In genomic region chr9:135148386-135148785, GRCh38 we compare ENCODE assay signal across 24 cellular contexts.
DNase-seq lines count a peak whose midpoint lies in the region; ATAC-seq, FAIRE-seq and TF ChIP-seq lines count a peak whose summit lies in the region.
"Had no signal": no experiment of that assay in that cellular context is flagged by ENCODE, and none has a peak within 500 bp of the region (broad histone marks: within the 10 kb centered on the region; RNA-seq: fewer than 3 reads in every experiment).

No MANE protein-coding gene starts in this region.

- no peak overlapping the region for H2BK120ac ChIP-seq in neuronal stem cell (ENCODE audit: low read depth, low read length)

- peak overlapping the region; percentile 41 for H3K27ac Mint-ChIP-seq in chondrocyte (ENCODE audit: unreplicated experiment)
- H3K27ac Mint-ChIP-seq in CD8-positive, alpha-beta memory T cell = no peak overlapping the region
- H3K27ac Mint-ChIP-seq: B cell; CD8-positive, alpha-beta T cell; GM23338 had no signal

- H3K4me3 ChIP-seq in A673 (ENCODE audit: low read depth, low read length, poor library complexity, severe bottlenecking) = no peak overlapping the region
- H3K4me3 ChIP-seq in neuronal stem cell (ENCODE audit: low read length in 2 of 2) = no peak overlapping the region
- H3K4me3 ChIP-seq in upper lobe of left lung = no peak overlapping the region
- no peak overlapping the region for H3K4me3 ChIP-seq in CD8-positive, alpha-beta memory T cell (ENCODE audit: low read length)
- H3K4me3 ChIP-seq: BLaER1 treated with 17β-estradiol and CSF1 and Interleukin-3, amounts not matched to agents 10 nM and 100 nM; GM23338 had no signal

- POLR2A ChIA-PET in A673 (lab: Charles Lee; ENCODE audit: low non-redundant PET) = no interaction called here
- POLR2A ChIA-PET in CD8-positive, alpha-beta memory T cell (lab: Charles Lee) = no interaction called here

- peaks cover 41% of the 10 kb centered on the region for H3K27me3 Mint-ChIP-seq in chondrocyte (ENCODE audit: low read depth)
- peaks cover 17 to 22% of the 10 kb centered on the region in 2 donors for H3K27me3 Mint-ChIP-seq in CD8-positive, alpha-beta memory T cell

- no peak overlapping the region for H2AK5ac ChIP-seq in neuronal stem cell (ENCODE audit: low read depth, low read length)

- H3K36me3 Mint-ChIP-seq in chondrocyte (ENCODE audit: low read depth) = peaks cover 2% of the 10 kb centered on the region
- no peaks in the 10 kb centered on the region for H3K36me3 Mint-ChIP-seq in CD8-positive, alpha-beta memory T cell
- H3K36me3 Mint-ChIP-seq: CD8-positive, alpha-beta T cell had no signal

- H4K91ac ChIP-seq in neuronal stem cell (ENCODE audit: low read depth, low read length, poor library complexity) = peak overlapping the region; percentile 16

- peak overlapping the region; percentile 83 for H2BK15ac ChIP-seq in neuronal stem cell (ENCODE audit: low read length)

- peaks cover 9% of the 10 kb centered on the region for H3K9me3 Mint-ChIP-seq in chondrocyte (ENCODE audit: low read depth)
- H3K9me3 Mint-ChIP-seq in CD8-positive, alpha-beta memory T cell = peaks cover 0 to 11% (median 4%) of the 10 kb centered on the region in 5 donors

- H3K36me3 ChIP-seq in A673 (ENCODE audit: insufficient read depth, low read length, poor library complexity, severe bottlenecking) = no peaks in the 10 kb centered on the region
- no peaks in the 10 kb centered on the region for H3K36me3 ChIP-seq in neuronal stem cell (replicated peaks in 1 of 2; ENCODE audit: control insufficient read depth in 2 of 2, insufficient read depth in 2 of 2, low read length in 2 of 2)
- H3K36me3 ChIP-seq in upper lobe of left lung = no peaks in the 10 kb centered on the region
- H3K36me3 ChIP-seq in CD8-positive, alpha-beta memory T cell (ENCODE audit: insufficient read depth, low read length) = no peaks in the 10 kb centered on the region
- H3K36me3 ChIP-seq: BLaER1 treated with 17β-estradiol and CSF1 and Interleukin-3, amounts not matched to agents 10 nM and 100 nM had no signal

- peak overlapping the region; percentile 41 for H2BK5ac ChIP-seq in neuronal stem cell (ENCODE audit: low read length)

- H2AFZ ChIP-seq in neuronal stem cell (ENCODE audit: low read length) = no peak overlapping the region
- H2AFZ ChIP-seq: GM23338 had no signal

- DNase-seq in A673 (ENCODE audit: low spot score) (no peak), chondrocyte (ENCODE audit: low spot score) (no peak), neuronal stem cell (ENCODE audit: low spot score) (no peak), urothelium cell line (ENCODE audit: low spot score) (no peak), upper lobe of left lung (no peak), frontal cortex (ENCODE audit: low spot score in 2 of 2) (no peak)
- DNase-seq in CD8-positive, alpha-beta memory T cell = no peak
- DNase-seq: 8988T; CD8-positive, alpha-beta T cell; COR-L47; DMS 273 treated with DMSO at 0.1 percent for 48 hours; DMS53; DND-41; EL; H7; IMR-90 had no signal

- TF ChIP-seq POLR2A in upper lobe of left lung (IDR thresholded peaks at IDR 0.05) = no peak

- no TSS peak for BruUV-seq in A673 (replicated peaks; lab: Mats Ljungman, UMichigan)

- H3K9me3 ChIP-seq in A673 (ENCODE audit: low read depth, low read length, poor library complexity, severe bottlenecking) = no peaks in the 10 kb centered on the region
- H3K9me3 ChIP-seq in neuronal stem cell (replicated peaks in 1 of 2; ENCODE audit: control insufficient read depth in 2 of 2, insufficient read depth in 1 of 2, low read depth in 1 of 2, low read length in 2 of 2) = peaks cover 0 to 6% of the 10 kb centered on the region in 2 donors
- no peaks in the 10 kb centered on the region for H3K9me3 ChIP-seq in upper lobe of left lung
- H3K9me3 ChIP-seq in CD8-positive, alpha-beta memory T cell (ENCODE audit: low read length) = no peaks in the 10 kb centered on the region

- H3K14ac ChIP-seq in neuronal stem cell (ENCODE audit: low read length) = no peak overlapping the region

- H3K9ac ChIP-seq in neuronal stem cell (ENCODE audit: low read depth, low read length, poor library complexity) = peak overlapping the region; percentile 3
- H3K9ac ChIP-seq: BLaER1 treated with 17β-estradiol and CSF1 and Interleukin-3, amounts not matched to agents 10 nM and 100 nM had no signal

- WGBS in neuronal stem cell (ENCODE audit: extremely low coverage in 2 of 2, insufficient read length in 2 of 2, insufficient replicate concordance in 1 of 2), 2 donors = no CpG with 5 or more reads among the region's 7 CpGs
- 64 to 89% methylated on average over 6 of the region's 7 CpGs for WGBS in upper lobe of left lung, 2 donors

- no peaks in the 10 kb centered on the region for H3K79me1 ChIP-seq in neuronal stem cell (ENCODE audit: low read depth, low read length)

- H3K23ac ChIP-seq in neuronal stem cell (ENCODE audit: low read depth, low read length, poor library complexity) = peak overlapping the region; percentile 26

- no peak overlapping the region for H3K4me3 Mint-ChIP-seq in chondrocyte (ENCODE audit: unreplicated experiment)
- H3K4me3 Mint-ChIP-seq in CD8-positive, alpha-beta memory T cell = no peak overlapping the region
- H3K4me3 Mint-ChIP-seq: B cell; CD8-positive, alpha-beta T cell; GM23338 had no signal

- H3K4me1 Mint-ChIP-seq in chondrocyte (ENCODE audit: low read depth) = no peaks in the 10 kb centered on the region
- no peaks in the 10 kb centered on the region for H3K4me1 Mint-ChIP-seq in CD8-positive, alpha-beta memory T cell
- H3K4me1 Mint-ChIP-seq: B cell had no signal

- H3K27me3 ChIP-seq in A673 (replicated peaks; ENCODE audit: insufficient read depth, low read depth, low read length, poor library complexity) = no peaks in the 10 kb centered on the region
- peaks cover 0 to 20% (median 0%) of the 10 kb centered on the region in 3 experiments for H3K27me3 ChIP-seq in neuronal stem cell (ENCODE audit: control insufficient read depth in 3 of 3, insufficient read depth in 3 of 3, low read depth in 1 of 3, low read length in 3 of 3)
- H3K27me3 ChIP-seq in upper lobe of left lung = no peaks in the 10 kb centered on the region
- H3K27me3 ChIP-seq in CD8-positive, alpha-beta memory T cell (ENCODE audit: insufficient read depth, low read length, poor library complexity, severe bottlenecking) = no peaks in the 10 kb centered on the region

- H2BK12ac ChIP-seq in neuronal stem cell (ENCODE audit: low read length) = no peak overlapping the region

- H4K8ac ChIP-seq in neuronal stem cell (ENCODE audit: low read depth, low read length) = no peak overlapping the region

- peak overlapping the region; percentile 21 for H3K27ac ChIP-seq in A673 (ENCODE audit: low read depth, low read length, poor library complexity, severe bottlenecking)
- peak overlapping the region; percentile 5 for H3K27ac ChIP-seq in angular gyrus (ENCODE audit: low read depth, low read length)
- no peak overlapping the region for H3K27ac ChIP-seq in neuronal stem cell (replicated peaks; ENCODE audit: low read length)
- no peak overlapping the region for H3K27ac ChIP-seq in upper lobe of left lung
- no peak overlapping the region for H3K27ac ChIP-seq in CD8-positive, alpha-beta memory T cell (ENCODE audit: low read depth, low read length)
- H3K27ac ChIP-seq: BLaER1 treated with 17β-estradiol and CSF1 and Interleukin-3, amounts not matched to agents 10 nM and 100 nM had no signal

- no peak overlapping the region for H3K4me2 ChIP-seq in neuronal stem cell (ENCODE audit: insufficient read depth, low read length, poor library complexity, severe bottlenecking)
- H3K4me2 ChIP-seq: BLaER1 treated with 17β-estradiol and CSF1 and Interleukin-3, amounts not matched to agents 10 nM and 100 nM; GM23338 had no signal

- FAIRE-seq in urothelium cell line (lab: Jason Lieb, UNC) (no peak), frontal cortex (lab: Jason Lieb, UNC) (no peak)
- FAIRE-seq: G401.6, GM12892, GM18507, HTR-8/SVneo had no signal

- TF ChIP-seq CTCF in A673 (conservative IDR thresholded peaks at IDR 0.05; ENCODE audit: low read depth, low read length) (no peak), chondrocyte (IDR thresholded peaks at IDR 0.05) (no peak), upper lobe of left lung (IDR thresholded peaks at IDR 0.05) (no peak)

- CTCF ChIA-PET in A673 (lab: Charles Lee) = no interaction called here
- CTCF ChIA-PET in CD8-positive, alpha-beta memory T cell (lab: Charles Lee) = no interaction called here

- H3K4ac ChIP-seq in neuronal stem cell (ENCODE audit: low read length) = no peak overlapping the region

- H3K4me1 ChIP-seq in A673 (ENCODE audit: insufficient read depth, low read length, poor library complexity, severe bottlenecking) = peaks cover 35% of the 10 kb centered on the region
- H3K4me1 ChIP-seq in neuronal stem cell (ENCODE audit: control insufficient read depth in 2 of 2, insufficient read depth in 1 of 2, low read depth in 1 of 2, low read length in 2 of 2) = peaks cover 0 to 17% of the 10 kb centered on the region in 2 donors
- no peaks in the 10 kb centered on the region for H3K4me1 ChIP-seq in upper lobe of left lung
- no peaks in the 10 kb centered on the region for H3K4me1 ChIP-seq in CD8-positive, alpha-beta memory T cell (ENCODE audit: insufficient read depth, low read length)

- intact Hi-C loops in A673 (cut with micrococcal nuclease; ENCODE audit: unreplicated experiment) = no loop called here

- H3K18ac ChIP-seq in neuronal stem cell (ENCODE audit: low read length) = peak overlapping the region; percentile 86

- ATAC-seq in upper lobe of left lung (ENCODE audit: low FRiP score in 2 of 2) = no peak
- ATAC-seq: CD8-positive, alpha-beta T cell; GM23338 had no signal

- no peak for TF ChIP-seq EP300 in upper lobe of left lung (IDR thresholded peaks at IDR 0.05)

Comparison
In these comparisons a context has a peak if more than half of its experiments do, and no peak if none do; other contexts are left out.
1. H3K27ac ChIP-seq: peak in A673 (single experiment) and angular gyrus (single experiment); none in neuronal stem cell (single experiment), upper lobe of left lung (0 of 4) and CD8-positive, alpha-beta memory T cell (single experiment).